13 cellular contexts compared by ENCODE assay signal in the genomic region with DNA sequence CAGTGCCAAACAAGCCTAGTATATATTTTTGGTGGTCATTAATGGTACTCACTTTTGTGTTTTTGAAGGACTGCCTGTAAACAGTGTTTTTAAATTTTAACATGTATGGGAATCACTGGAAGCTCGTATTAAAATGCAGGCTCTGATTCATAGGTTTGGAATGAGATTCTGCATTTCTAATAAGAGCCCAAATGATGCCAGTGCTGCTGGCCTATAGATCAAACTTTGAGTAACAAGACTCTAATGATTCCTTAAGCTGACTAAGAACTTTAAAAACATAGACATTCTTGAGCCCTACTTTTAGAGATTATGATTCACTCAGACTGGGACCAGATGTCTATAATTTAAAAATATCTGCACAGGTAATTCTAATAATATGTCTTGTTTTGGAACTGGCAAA.
"Had no signal": no experiment of that assay in that cellular context is flagged by ENCODE, and none has a peak within 500 bp of the region (broad histone marks: within the 10 kb centered on the region; RNA-seq: fewer than 3 reads in every experiment).

No MANE protein-coding gene starts in this region.

- H3K4me1 ChIP-seq: parathyroid adenoma, right atrium auricular region had no signal

- DNase-seq: activated CD4-positive, alpha-beta T cell treated with anti-CD3 and anti-CD28 coated beads for 48 hours; activated CD8-positive, alpha-beta T cell treated with anti-CD3 and anti-CD28 coated beads, Interleukin-2, amount 10 ng/mL, durations not matched to agents 7 days and 5 days; activated naive CD4-positive, alpha-beta T cell treated with Interleukin-2 at 50 U/mL for 16 hours; activated naive CD8-positive, alpha-beta T cell treated with anti-CD3 and anti-CD28 coated beads, Interleukin-2, amount 50 U/mL, for 24 hours; cerebellar nuclear complex; dorsolateral prefrontal cortex; left colon; naive thymus-derived CD4-positive, alpha-beta T cell had no signal

- ATAC-seq: activated CD8-positive, alpha-beta T cell treated with anti-CD3 and anti-CD28 coated beads, Interleukin-2, amount 10 ng/mL, durations not matched to agents 7 days and 5 days; activated naive CD8-positive, alpha-beta T cell treated with anti-CD3 and anti-CD28 coated beads, Interleukin-2, amount 50 U/mL, for 24 hours; left colon; naive thymus-derived CD4-positive, alpha-beta T cell had no signal

- H3K27me3 ChIP-seq: dorsolateral prefrontal cortex, right atrium auricular region had no signal

- H3K4me3 ChIP-seq: dorsolateral prefrontal cortex, right atrium auricular region, skin epidermis had no signal

- H3K36me3 ChIP-seq: right atrium auricular region had no signal

- H3K4me3 Mint-ChIP-seq: activated CD8-positive, alpha-beta T cell treated with anti-CD3 and anti-CD28 coated beads, Interleukin-2, amount 10 ng/mL, durations not matched to agents 7 days and 5 days; activated naive CD8-positive, alpha-beta T cell treated with anti-CD3 and anti-CD28 coated beads, Interleukin-2, amount 50 U/mL, for 24 hours; activated T-helper 1 cell treated with anti-CD3 and anti-CD28 coated beads, Interleukin-12 subunit alpha, Interleukin-12 subunit beta, Interleukin-2, Interleukin-4 antibody, amounts not matched to agents 30 ng/mL and 10 ng/mL and 1 ng/mL, durations not matched to agents 14 hours and 24 hours and 36 hours; brain; naive thymus-derived CD4-positive, alpha-beta T cell had no signal

- H3K36me3 Mint-ChIP-seq: brain had no signal

- H3K4me1 Mint-ChIP-seq: activated naive CD8-positive, alpha-beta T cell treated with anti-CD3 and anti-CD28 coated beads, Interleukin-2, amount 50 U/mL, for 24 hours; naive thymus-derived CD4-positive, alpha-beta T cell had no signal

- H3K27ac Mint-ChIP-seq: activated CD8-positive, alpha-beta T cell treated with anti-CD3 and anti-CD28 coated beads, Interleukin-2, amount 10 ng/mL, durations not matched to agents 7 days and 5 days; activated naive CD8-positive, alpha-beta T cell treated with anti-CD3 and anti-CD28 coated beads, Interleukin-2, amount 50 U/mL, for 24 hours; activated T-helper 1 cell treated with anti-CD3 and anti-CD28 coated beads, Interleukin-12 subunit alpha, Interleukin-12 subunit beta, Interleukin-2, Interleukin-4 antibody, amounts not matched to agents 30 ng/mL and 10 ng/mL and 1 ng/mL, durations not matched to agents 14 hours and 24 hours and 36 hours; brain; naive thymus-derived CD4-positive, alpha-beta T cell had no signal

- H3K27me3 Mint-ChIP-seq: activated naive CD8-positive, alpha-beta T cell treated with anti-CD3 and anti-CD28 coated beads, Interleukin-2, amount 50 U/mL, for 24 hours; naive thymus-derived CD4-positive, alpha-beta T cell had no signal
